In genomic region chr2:181813963-181814565, GRCh38 we compare ENCODE assay signal across 16 cellular contexts.
DNase-seq lines count a peak whose midpoint lies in the region; ATAC-seq and TF ChIP-seq lines count a peak whose summit lies in the region.
"Had no signal": no experiment of that assay in that cellular context is flagged by ENCODE, and none has a peak within 500 bp of the region (broad histone marks: within the 10 kb centered on the region; RNA-seq: fewer than 3 reads in every experiment).

No MANE protein-coding gene starts in this region.

- no peak overlapping the region for H2BK20ac ChIP-seq in H9 (ENCODE audit: low read depth, low read length, poor library complexity, severe bottlenecking)

- H2BK12ac ChIP-seq in H9 (ENCODE audit: insufficient read length, low read depth, low read length) = no peak overlapping the region

- H3K14ac ChIP-seq in H9 (ENCODE audit: insufficient read depth, low read length) = no peak overlapping the region

- H3K27me3 Mint-ChIP-seq in H9 (ENCODE audit: low read depth) = no peaks in the 10 kb centered on the region

- no peaks in the 10 kb centered on the region for H4K20me1 ChIP-seq in H9 (ENCODE audit: control insufficient read depth, insufficient read depth, insufficient read length)
- H4K20me1 ChIP-seq: BLaER1 had no signal

- no peaks in the 10 kb centered on the region; a peak in 1 of 7 replicates for H3K36me3 Mint-ChIP-seq in H9 (ENCODE audit: insufficient read depth in 1 of 3, low read depth in 3 of 3)
- H3K36me3 Mint-ChIP-seq: natural killer cell treated with Interleukin-12 subunit alpha and Interleukin-12 subunit beta and Interleukin-15 and Interleukin-18, amount 100 ng/mL, for 72 hours had no signal

- no peak overlapping the region for H3K4me3 ChIP-seq in ACC112 (ENCODE audit: low read depth, low read length)
- H3K4me3 ChIP-seq in HEK293 (ENCODE audit: low read depth, low read length) = no peak overlapping the region
- no peak overlapping the region for H3K4me3 ChIP-seq in adipocyte (ENCODE audit: low read length)
- H3K4me3 ChIP-seq: BLaER1, spleen had no signal

- H4K8ac ChIP-seq in H9 (replicated peaks; ENCODE audit: insufficient read length, low read depth, low read length) = no peak overlapping the region

- H2AK5ac ChIP-seq in H9 (ENCODE audit: insufficient read length, low read length) = no peak overlapping the region

- H2BK120ac ChIP-seq in H9 (ENCODE audit: low read depth, low read length, poor library complexity, severe bottlenecking) = no peak overlapping the region

- H3K9ac ChIP-seq in adipocyte (ENCODE audit: low read length) (no peak overlapping the region), H9 (ENCODE audit: extremely low read depth, insufficient read length, low read length) (no peak overlapping the region)
- H3K9ac ChIP-seq: BLaER1 had no signal

- CTCF ChIA-PET in HEK293 (lab: Yijun Ruan, JAX) = no interaction called here

- H3K4me1 ChIP-seq in ACC112 (ENCODE audit: control insufficient read depth, insufficient read depth, low read length, unreplicated experiment) (peaks cover 39% of the 10 kb centered on the region), HEK293 (ENCODE audit: control insufficient read depth, insufficient read depth, low read length) (peaks cover 15% of the 10 kb centered on the region), adipocyte (ENCODE audit: control insufficient read depth, insufficient read depth, low read length) (peaks cover 7% of the 10 kb centered on the region), H9 (ENCODE audit: insufficient read depth, low read length) (no peaks in the 10 kb centered on the region)
- H3K4me1 ChIP-seq: BLaER1 had no signal

- WGBS in H9 (ENCODE audit: extremely low coverage, insufficient read length, low lambda C conversion rate) = no CpG with 5 or more reads among the region's 3 CpGs

- H3K9me3 ChIP-seq in HEK293 (ENCODE audit: control insufficient read depth, insufficient read depth, low read depth, low read length) (no peaks in the 10 kb centered on the region), adipocyte (ENCODE audit: control insufficient read depth, low read length) (no peaks in the 10 kb centered on the region), H9 (ENCODE audit: control insufficient read depth, low read depth, low read length) (no peaks in the 10 kb centered on the region)
- H3K9me3 ChIP-seq: BLaER1, spleen had no signal

- H3K23ac ChIP-seq in H9 (ENCODE audit: insufficient read length, low read depth, low read length) = no peak overlapping the region

- no peak overlapping the region for H4K5ac ChIP-seq in H9 (ENCODE audit: insufficient read length, low read depth, low read length)

- no peak overlapping the region for H3K4ac ChIP-seq in H9 (ENCODE audit: low read depth, low read length)

- no peaks in the 10 kb centered on the region for H3K27me3 ChIP-seq in ACC112 (ENCODE audit: insufficient read depth, low read length)
- H3K27me3 ChIP-seq in adipocyte (replicated peaks; ENCODE audit: control insufficient read depth, insufficient read depth, low read length) = no peaks in the 10 kb centered on the region
- no peaks in the 10 kb centered on the region for H3K27me3 ChIP-seq in H9 (ENCODE audit: insufficient read depth, low read length)
- H3K27me3 ChIP-seq: BLaER1, spleen had no signal

- H3K4me3 Mint-ChIP-seq in H9 = no peak overlapping the region
- H3K4me3 Mint-ChIP-seq: natural killer cell treated with Interleukin-12 subunit alpha and Interleukin-12 subunit beta and Interleukin-15 and Interleukin-18, amount 100 ng/mL, for 72 hours had no signal

- DNase-seq in adipocyte (ENCODE audit: low read depth) = peak; percentile 39
- peak; percentile 35 for DNase-seq in kidney glomerular epithelial cell (lab: John Stamatoyannopoulos, UW)
- DNase-seq in stimulated activated CD4-positive, alpha-beta T cell treated with anti-CD3 and anti-CD28 coated beads, Interleukin-15, amount 100 ng/mL, for 24 hours = no peak
- no peak for DNase-seq in H9
- DNase-seq: activated CD4-positive, alpha-beta T cell treated with anti-CD3 and anti-CD28 coated beads, Interleukin-2, amount 50 U/mL, for 1 hour; activated effector memory CD4-positive, alpha-beta T cell treated with anti-CD3 and anti-CD28 coated beads, Interleukin-2, amount 50 U/mL, for 16 hours; foreskin melanocyte; NCI-H187 treated with DMSO at 0.1 percent for 48 hours; spleen; T-helper 1 cell had no signal

- H3K4me2 ChIP-seq in H9 (ENCODE audit: insufficient read depth, insufficient read length, low read length) = no peak overlapping the region
- H3K4me2 ChIP-seq: BLaER1 had no signal

- no peak overlapping the region for H2BK5ac ChIP-seq in H9 (ENCODE audit: insufficient read length, low read length)

- H3K36me3 ChIP-seq in ACC112 (ENCODE audit: insufficient read depth, low read length) (no peaks in the 10 kb centered on the region), HEK293 (ENCODE audit: control insufficient read depth in 2 of 2, insufficient read depth in 1 of 2, low read length in 2 of 2) (no peaks in the 10 kb centered on the region), adipocyte (ENCODE audit: control insufficient read depth, insufficient read depth, low read length, severe bottlenecking) (no peaks in the 10 kb centered on the region)
- H3K36me3 ChIP-seq: BLaER1, spleen had no signal

- H2BK15ac ChIP-seq in H9 (ENCODE audit: low read depth, low read length) = no peak overlapping the region

- POLR2A ChIA-PET in HEK293 (lab: Yijun Ruan, JAX) = no interaction called here

- H3K56ac ChIP-seq in H9 (ENCODE audit: insufficient read length, low read depth, low read length) = no peak overlapping the region

- H4K91ac ChIP-seq in H9 (ENCODE audit: insufficient read length, low read depth, low read length) = no peak overlapping the region

- H3K4me1 Mint-ChIP-seq in H9 = peaks cover 20 to 26% of the 10 kb centered on the region in 2 experiments

- no peak overlapping the region for H3T11ph ChIP-seq in H9 (ENCODE audit: low read length)

- H3K27ac Mint-ChIP-seq in H9 = no peak overlapping the region
- H3K27ac Mint-ChIP-seq: natural killer cell treated with Interleukin-12 subunit alpha and Interleukin-12 subunit beta and Interleukin-15 and Interleukin-18, amount 100 ng/mL, for 72 hours had no signal

- no peak overlapping the region for H3K18ac ChIP-seq in H9 (ENCODE audit: insufficient read length, low read depth, low read length)

- H3K79me1 ChIP-seq in H9 (ENCODE audit: insufficient read depth, low read depth, low read length, poor library complexity, severe bottlenecking) = no peaks in the 10 kb centered on the region

- H3K23me2 ChIP-seq in H9 (ENCODE audit: insufficient read length, low read depth, low read length, poor library complexity, severe bottlenecking) = no peaks in the 10 kb centered on the region

- H3K9me3 Mint-ChIP-seq in H9 = no peaks in the 10 kb centered on the region
- H3K9me3 Mint-ChIP-seq: natural killer cell treated with Interleukin-12 subunit alpha and Interleukin-12 subunit beta and Interleukin-15 and Interleukin-18, amount 100 ng/mL, for 72 hours had no signal

- H2AFZ ChIP-seq in ACC112 (ENCODE audit: low read length, unreplicated experiment) (no peak overlapping the region), H9 (ENCODE audit: low read length) (no peak overlapping the region)

- H3K27ac ChIP-seq in ACC112 (ENCODE audit: low read depth, low read length) (peak overlapping the region; percentile 40; the same call in 1 of the 2 replicates), HEK293 (ENCODE audit: extremely low read depth, low read depth, low read length) (no peak overlapping the region), H9 (ENCODE audit: insufficient read length, low read depth, low read length) (no peak overlapping the region)
- H3K27ac ChIP-seq: BLaER1, spleen had no signal

- no peak for ATAC-seq in GM19351 (IDR thresholded peaks at IDR 0.05; ENCODE audit: unreplicated experiment)
- ATAC-seq in GM18867 (IDR thresholded peaks at IDR 0.05; ENCODE audit: unreplicated experiment) = no peak

- TF ChIP-seq CTCF in HEK293 (tag by site-specific recombination; IDR thresholded peaks at IDR 0.05) (no peak), H9 (conservative IDR thresholded peaks at IDR 0.05) (no peak)

- no peaks in the 10 kb centered on the region for H3K79me2 ChIP-seq in ACC112 (ENCODE audit: control insufficient read depth, insufficient read depth, low read length, unreplicated experiment)
- no peaks in the 10 kb centered on the region for H3K79me2 ChIP-seq in H9 (ENCODE audit: insufficient read depth, low read length)

TF ChIP-seq in HEK293, 187 proteins besides CTCF, POLR2A, EP300 and RAD21:
- TF ChIP-seq ZNF157 (tag by site-specific recombination; IDR thresholded peaks at IDR 0.05) (no peak), PRDM6 (tag by site-specific recombination; IDR thresholded peaks at IDR 0.05) (0 out of 2 replicates have a peak, but pooled peaks have one; percentile 9)

Comparison
In these comparisons a context has a peak if more than half of its experiments do, and no peak if none do; other contexts are left out.
1. DNase-seq: peak in adipocyte (single experiment) and kidney glomerular epithelial cell (single experiment); none in stimulated activated CD4-positive, alpha-beta T cell treated with anti-CD3 and anti-CD28 coated beads, Interleukin-15, amount 100 ng/mL, for 24 hours (single experiment) and H9 (single experiment).